ENCODE assay signal across 11 cellular contexts in the genomic region with DNA sequence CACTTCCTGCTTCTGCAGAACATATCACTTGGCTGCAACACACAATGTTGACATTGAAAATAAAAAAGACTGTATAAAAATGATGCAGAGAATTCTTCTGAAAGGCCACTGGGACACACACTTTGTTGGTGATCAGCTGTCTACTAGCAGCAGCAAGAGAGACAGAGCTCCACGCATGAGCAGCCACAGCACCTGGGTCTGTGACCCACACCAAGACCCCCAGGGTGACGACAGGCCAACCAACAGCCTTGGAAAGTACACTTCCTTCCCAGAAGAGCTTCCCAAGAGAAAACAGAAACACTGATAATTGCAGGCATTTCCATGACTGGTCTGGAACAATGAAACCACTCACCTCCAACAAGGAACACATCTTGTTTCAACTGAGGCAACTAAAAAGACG.
A peak's percentile ranks its signal among the peaks of the same experiment; 100 is the strongest.
DNase-seq lines count a peak whose midpoint lies in the region; ATAC-seq and TF ChIP-seq lines count a peak whose summit lies in the region.
"Had no signal": no experiment of that assay in that cellular context is flagged by ENCODE, and none has a peak within 500 bp of the region (broad histone marks: within the 10 kb centered on the region; RNA-seq: fewer than 3 reads in every experiment).

No MANE protein-coding gene starts in this region.

- H3K27ac Mint-ChIP-seq in activated CD4-positive, alpha-beta T cell treated with anti-CD3 and anti-CD28 coated beads for 36 hours, result peak overlapping the region; percentile 6
- H3K27ac Mint-ChIP-seq in activated naive CD8-positive, alpha-beta T cell treated with anti-CD3 and anti-CD28 coated beads, Interleukin-2, amount 10 ng/mL, durations not matched to agents 7 days and 5 days, result peak overlapping the region; percentile 34
- no peak overlapping the region for H3K27ac Mint-ChIP-seq in chondrocyte (ENCODE audit: unreplicated experiment)

- peak overlapping the region; percentile 62 for H3K4me3 Mint-ChIP-seq in activated CD4-positive, alpha-beta T cell treated with anti-CD3 and anti-CD28 coated beads for 36 hours
- peak overlapping the region; percentile 51 for H3K4me3 Mint-ChIP-seq in activated naive CD8-positive, alpha-beta T cell treated with anti-CD3 and anti-CD28 coated beads, Interleukin-2, amount 10 ng/mL, durations not matched to agents 7 days and 5 days
- H3K4me3 Mint-ChIP-seq in chondrocyte (ENCODE audit: unreplicated experiment), result no peak overlapping the region

- ATAC-seq in activated CD4-positive, alpha-beta T cell treated with anti-CD3 and anti-CD28 coated beads for 36 hours, result no peak
- peak; percentile 11 for ATAC-seq in HG03159 (IDR thresholded peaks at IDR 0.05; ENCODE audit: unreplicated experiment)
- ATAC-seq in activated naive CD8-positive, alpha-beta T cell treated with anti-CD3 and anti-CD28 coated beads, Interleukin-2, amount 10 ng/mL, durations not matched to agents 7 days and 5 days (ENCODE audit: low read depth), result no peak

- no peak for DNase-seq in activated CD4-positive, alpha-beta T cell treated with anti-CD3 and anti-CD28 coated beads for 36 hours
- no peak for DNase-seq in activated CD4-positive, alpha-beta T cell treated with anti-CD3 and anti-CD28 coated beads, Interleukin-2, amount 50 U/mL, for 4 hours
- DNase-seq in activated naive CD8-positive, alpha-beta T cell treated with anti-CD3 and anti-CD28 coated beads, Interleukin-2, amount 10 ng/mL, durations not matched to agents 7 days and 5 days, result no peak
- peak; percentile 67 for DNase-seq in retina
- no peak for DNase-seq in activated CD8-positive, alpha-beta memory T cell treated with anti-CD3 and anti-CD28 coated beads, Interleukin-2, amount 50 U/mL, for 4 hours
- no peak for DNase-seq in GM19240 (ENCODE audit: insufficient read length, low spot score)
- no peak for DNase-seq in chondrocyte (ENCODE audit: low spot score)
- DNase-seq: Caco-2, NCI-H526 treated with DMSO at 0.1 percent for 48 hours, SHP77 treated with DMSO at 0.1 percent for 48 hours had no signal

- TF ChIP-seq CTCF in chondrocyte (IDR thresholded peaks at IDR 0.05), result no peak

- H3K27me3 Mint-ChIP-seq in activated CD4-positive, alpha-beta T cell treated with anti-CD3 and anti-CD28 coated beads for 36 hours, result peaks cover 2% of the 10 kb centered on the region
- peaks cover 18% of the 10 kb centered on the region for H3K27me3 Mint-ChIP-seq in activated naive CD8-positive, alpha-beta T cell treated with anti-CD3 and anti-CD28 coated beads, Interleukin-2, amount 10 ng/mL, durations not matched to agents 7 days and 5 days
- H3K27me3 Mint-ChIP-seq in chondrocyte (ENCODE audit: low read depth), result no peaks in the 10 kb centered on the region

- no peaks in the 10 kb centered on the region for H3K36me3 Mint-ChIP-seq in activated CD4-positive, alpha-beta T cell treated with anti-CD3 and anti-CD28 coated beads for 36 hours (ENCODE audit: low read depth)
- no peaks in the 10 kb centered on the region for H3K36me3 Mint-ChIP-seq in activated naive CD8-positive, alpha-beta T cell treated with anti-CD3 and anti-CD28 coated beads, Interleukin-2, amount 10 ng/mL, durations not matched to agents 7 days and 5 days
- no peaks in the 10 kb centered on the region for H3K36me3 Mint-ChIP-seq in chondrocyte (ENCODE audit: low read depth)

- peaks cover 54% of the 10 kb centered on the region for H3K4me1 Mint-ChIP-seq in activated CD4-positive, alpha-beta T cell treated with anti-CD3 and anti-CD28 coated beads for 36 hours
- peaks cover 24% of the 10 kb centered on the region for H3K4me1 Mint-ChIP-seq in activated naive CD8-positive, alpha-beta T cell treated with anti-CD3 and anti-CD28 coated beads, Interleukin-2, amount 10 ng/mL, durations not matched to agents 7 days and 5 days
- H3K4me1 Mint-ChIP-seq in chondrocyte (ENCODE audit: low read depth), result peaks cover 54% of the 10 kb centered on the region

- intact Hi-C loops in activated CD4-positive, alpha-beta T cell treated with anti-CD3 and anti-CD28 coated beads for 36 hours (cut with DNase I, micrococcal nuclease), result loop anchor here in 1 of 2 experiments (2.0 kb wide), 1 partner anchor 26 kb away; no protein-coding TSS in a partner anchor

- POLR2A ChIA-PET in activated CD4-positive, alpha-beta T cell treated with anti-CD3 and anti-CD28 coated beads for 36 hours (lab: Charles Lee), result no interaction called here
- POLR2A ChIA-PET in activated naive CD8-positive, alpha-beta T cell treated with anti-CD3 and anti-CD28 coated beads, Interleukin-2, amount 10 ng/mL, durations not matched to agents 7 days and 5 days (lab: Charles Lee), result no interaction called here

- CTCF ChIA-PET in activated CD4-positive, alpha-beta T cell treated with anti-CD3 and anti-CD28 coated beads for 36 hours (lab: Charles Lee), result interaction anchor here (1.8 kb wide), 1 partner anchor 11 kb away, joined by 4 read pairs; no protein-coding TSS in a partner anchor

- no peaks in the 10 kb centered on the region for H3K9me3 Mint-ChIP-seq in activated CD4-positive, alpha-beta T cell treated with anti-CD3 and anti-CD28 coated beads for 36 hours (ENCODE audit: low read depth)
- H3K9me3 Mint-ChIP-seq in activated naive CD8-positive, alpha-beta T cell treated with anti-CD3 and anti-CD28 coated beads, Interleukin-2, amount 10 ng/mL, durations not matched to agents 7 days and 5 days, result no peaks in the 10 kb centered on the region
- no peaks in the 10 kb centered on the region for H3K9me3 Mint-ChIP-seq in chondrocyte (ENCODE audit: low read depth)
